ENCODE assay signal across 1 cellular context in genomic region chr1:46300673-46301405, GRCh38.
TF ChIP-seq lines count a peak whose summit lies in the region.

No MANE protein-coding gene starts in this region.

TF ChIP-seq in K562, 482 proteins besides CTCF, POLR2A, EP300 and RAD21:
- TF ChIP-seq CHCHD3 (CRISPR knock-in tag; IDR thresholded peaks at IDR 0.05) = no peak
- 0 out of 2 replicates have a peak, but pooled peaks have one; percentile 34 for TF ChIP-seq ZNF609 (CRISPR knock-in tag; IDR thresholded peaks at IDR 0.05; ENCODE audit: borderline replicate concordance)
- no peak for TF ChIP-seq BCLAF1 (IDR thresholded peaks at IDR 0.05; ENCODE audit: borderline replicate concordance in 1 of 2, control insufficient read depth in 1 of 2, low read depth in 2 of 2, low read length in 1 of 2)
- TF ChIP-seq MIER1 (IDR thresholded peaks at IDR 0.05; ENCODE audit: low read depth) = no peak
- TF ChIP-seq NCOA2 (IDR thresholded peaks at IDR 0.05; ENCODE audit: partially characterized antibody in 2 of 2) = no peak
- 0 out of 2 replicates have a peak, but pooled peaks have one; percentile 73 for TF ChIP-seq KAT7 (CRISPR knock-in tag; IDR thresholded peaks at IDR 0.05; ENCODE audit: borderline replicate concordance)
- 0 out of 2 replicates have a peak, but pooled peaks have one; percentile 40 for TF ChIP-seq LCOR (CRISPR knock-in tag; IDR thresholded peaks at IDR 0.05)
- TF ChIP-seq TCF15 (CRISPR knock-in tag; IDR thresholded peaks at IDR 0.05) = no peak
- no peak for TF ChIP-seq MAX (CRISPR knock-in tag; IDR thresholded peaks at IDR 0.05)
- no peak for TF ChIP-seq HCFC1 (IDR thresholded peaks at IDR 0.05; ENCODE audit: low read depth, low read length)
- TF ChIP-seq SAFB (IDR thresholded peaks at IDR 0.05; ENCODE audit: borderline replicate concordance, low read depth, low read length) = no peak
- TF ChIP-seq ZNF217 (CRISPR knock-in tag; IDR thresholded peaks at IDR 0.05) = no peak
- no peak for TF ChIP-seq HMGXB4 (CRISPR knock-in tag; IDR thresholded peaks at IDR 0.05)
- no peak for TF ChIP-seq GTF2F1 (IDR thresholded peaks at IDR 0.05; ENCODE audit: low read depth, low read length)
- TF ChIP-seq GABPB1 (CRISPR knock-in tag; IDR thresholded peaks at IDR 0.05) = peak; percentile 37; the same call in 1 of the 2 replicates
- no peak for TF ChIP-seq CBFB (CRISPR knock-in tag; IDR thresholded peaks at IDR 0.05)
- TF ChIP-seq CREB1 (IDR thresholded peaks at IDR 0.05) = no peak
- TF ChIP-seq CREB1 (CRISPR knock-in tag; IDR thresholded peaks at IDR 0.05) = 0 out of 2 replicates have a peak, but pooled peaks have one; percentile 32
- no peak for TF ChIP-seq EP400 (IDR thresholded peaks at IDR 0.05)
- no peak for TF ChIP-seq CBX2 (IDR thresholded peaks at IDR 0.05; ENCODE audit: insufficient read depth, low read length, poor library complexity, severe bottlenecking)
- TF ChIP-seq GATAD2A (IDR thresholded peaks at IDR 0.05) = no peak
- no peak for TF ChIP-seq UBTF (IDR thresholded peaks at IDR 0.05; ENCODE audit: borderline replicate concordance in 1 of 2, low read depth in 2 of 2, low read length in 2 of 2)
- TF ChIP-seq TAF1 (IDR thresholded peaks at IDR 0.05; ENCODE audit: control insufficient read depth, extremely low read depth, insufficient read depth, low read length, severe bottlenecking) = peak; percentile 4
- TF ChIP-seq SPI1 (IDR thresholded peaks at IDR 0.05; ENCODE audit: borderline replicate concordance, low read depth, low read length) = peak; percentile 33; the same call in 1 of the 2 replicates
- TF ChIP-seq SMAD4 (CRISPR knock-in tag; conservative IDR thresholded peaks at IDR 0.05) = no peak
- TF ChIP-seq RERE (CRISPR knock-in tag; IDR thresholded peaks at IDR 0.05; ENCODE audit: borderline replicate concordance) = 0 out of 2 replicates have a peak, but pooled peaks have one; percentile 55
- TF ChIP-seq NR0B1 (IDR thresholded peaks at IDR 0.05; ENCODE audit: partially characterized antibody) = no peak
- 0 out of 2 replicates have a peak, but pooled peaks have one; percentile 23 for TF ChIP-seq ZNF561 (CRISPR knock-in tag; conservative IDR thresholded peaks at IDR 0.05)
- TF ChIP-seq BACH1 (tag; IDR thresholded peaks at IDR 0.05) = no peak
- no peak for TF ChIP-seq ZNF280B (CRISPR knock-in tag; IDR thresholded peaks at IDR 0.05)
- 0 out of 2 replicates have a peak, but pooled peaks have one; percentile 35 for TF ChIP-seq NR2F6 (CRISPR knock-in tag; IDR thresholded peaks at IDR 0.05)
- no peak for TF ChIP-seq TCFL5 (CRISPR knock-in tag; conservative IDR thresholded peaks at IDR 0.05)
- TF ChIP-seq ZNF57 (CRISPR knock-in tag; IDR thresholded peaks at IDR 0.05) = no peak
